18 cellular contexts compared by ENCODE assay signal in genomic region chr13:34020388-34020787, GRCh38.
DNase-seq lines count a peak whose midpoint lies in the region; ATAC-seq and TF ChIP-seq lines count a peak whose summit lies in the region.
"Had no signal": no experiment of that assay in that cellular context is flagged by ENCODE, and none has a peak within 500 bp of the region (broad histone marks: within the 10 kb centered on the region; RNA-seq: fewer than 3 reads in every experiment).

No MANE protein-coding gene starts in this region.

- H3K4me2 ChIP-seq in mammary epithelial cell (ENCODE audit: insufficient read depth, low read depth, low read length), result no peak overlapping the region
- H3K4me2 ChIP-seq: BLaER1 treated with 17β-estradiol and CSF1 and Interleukin-3, amounts not matched to agents 10 nM and 100 nM; PC-9 had no signal

- POLR2A ChIA-PET in MCF 10A (lab: Yijun Ruan, JAX) (no interaction called here), HEK293T (lab: Yijun Ruan, JAX) (no interaction called here)

- H2AFZ ChIP-seq in mammary epithelial cell (ENCODE audit: low read depth, low read length), result peak overlapping the region; percentile 25
- H2AFZ ChIP-seq: PC-9 had no signal

- H3K9ac ChIP-seq in mammary epithelial cell (ENCODE audit: insufficient read depth, low read length), result no peak overlapping the region
- H3K9ac ChIP-seq: BLaER1 treated with 17β-estradiol and CSF1 and Interleukin-3, amounts not matched to agents 10 nM and 100 nM; GM23248 had no signal

- in situ Hi-C loops in mammary epithelial cell (cut with MboI; ENCODE audit: low sequenced_read_pairs in 2 of 2), result no loop called here

- H3K27me3 ChIP-seq in mammary epithelial cell (ENCODE audit: insufficient read depth, low read length), result no peaks in the 10 kb centered on the region
- H3K27me3 ChIP-seq: BLaER1 treated with 17β-estradiol and CSF1 and Interleukin-3, amounts not matched to agents 10 nM and 100 nM had no signal

- intact Hi-C loops in mammary epithelial cell (cut with micrococcal nuclease), result no loop called here
- intact Hi-C loops in MCF 10A (cut with micrococcal nuclease), result no loop called here

- H3K4me3 Mint-ChIP-seq in MCF 10A (ENCODE audit: unreplicated experiment), result no peak overlapping the region
- H3K4me3 Mint-ChIP-seq in mesothelial cell of epicardium, result no peak overlapping the region

- H3K27me3 Mint-ChIP-seq in MCF 10A (ENCODE audit: insufficient read depth, unreplicated experiment) (no peaks in the 10 kb centered on the region), mesothelial cell of epicardium (ENCODE audit: low read depth) (no peaks in the 10 kb centered on the region)

- CTCF ChIA-PET in mammary epithelial cell (lab: Charles Lee; ENCODE audit: low non-redundant PET), result no interaction called here
- CTCF ChIA-PET in MCF 10A (lab: Yijun Ruan, JAX), result interaction anchor here (0.7 kb wide), 1 partner anchor 501 kb away, joined by 3 read pairs; no protein-coding TSS in a partner anchor
- CTCF ChIA-PET in HEK293T (lab: Yijun Ruan, JAX), result no interaction called here

- H3K9me3 Mint-ChIP-seq in MCF 10A (ENCODE audit: unreplicated experiment), result peaks cover 19% of the 10 kb centered on the region
- H3K9me3 Mint-ChIP-seq in mesothelial cell of epicardium, result peaks cover 28% of the 10 kb centered on the region

- DNase-seq in mammary epithelial cell (no peak), MCF 10A (ENCODE audit: unreplicated experiment) (no peak), mesothelial cell of epicardium (ENCODE audit: low spot score in 2 of 2, unreplicated experiment in 2 of 2) (no peak), HEK293T (ENCODE audit: extremely low spot score) (no peak), ecto neural progenitor cell (ENCODE audit: low spot score) (no peak), hepatic stellate cell (ENCODE audit: low spot score) (no peak)
- DNase-seq: 8988T, GM23248, NCI-H1105 treated with DMSO at 0.1 percent for 48 hours, NCI-H187, NCI-H748 treated with DMSO at 0.1 percent for 48 hours, PC-9, Right ventricle myocardium superior had no signal

- TF ChIP-seq CTCF in mammary epithelial cell (conservative IDR thresholded peaks at IDR 0.05 in 1 of 2, IDR thresholded peaks at IDR 0.05 in 1 of 2; ENCODE audit: extremely low read depth in 1 of 2, insufficient read depth in 1 of 2, low read depth in 1 of 2, low read length in 2 of 2) (no peak), MCF 10A (IDR thresholded peaks at IDR 0.05; ENCODE audit: unreplicated experiment) (no peak), VCaP (conservative IDR thresholded peaks at IDR 0.05) (no peak), mesothelial cell of epicardium (IDR thresholded peaks at IDR 0.05; ENCODE audit: unreplicated experiment) (no peak)

- H3K27ac Mint-ChIP-seq in MCF 10A (ENCODE audit: low read depth, unreplicated experiment) (no peak overlapping the region), mesothelial cell of epicardium (peak overlapping the region; percentile 54)

- WGBS in mammary epithelial cell (ENCODE audit: low coverage, missing lambda C conversion rate), result 38% methylated on average over 3 of the region's 3 CpGs

- no peaks in the 10 kb centered on the region for H3K36me3 ChIP-seq in mammary epithelial cell (ENCODE audit: insufficient read depth, low read length)

- peaks cover 5% of the 10 kb centered on the region for H3K9me3 ChIP-seq in mammary epithelial cell (replicated peaks; ENCODE audit: insufficient read depth, low read length)

- no peaks in the 10 kb centered on the region for H3K4me1 ChIP-seq in mammary epithelial cell (ENCODE audit: insufficient read depth, low read length)
- H3K4me1 ChIP-seq: BLaER1 treated with 17β-estradiol and CSF1 and Interleukin-3, amounts not matched to agents 10 nM and 100 nM had no signal

- no peaks in the 10 kb centered on the region for H4K20me1 ChIP-seq in mammary epithelial cell (ENCODE audit: insufficient read depth, low read length)
- H4K20me1 ChIP-seq: BLaER1 treated with 17β-estradiol and CSF1 and Interleukin-3, amounts not matched to agents 10 nM and 100 nM had no signal

- BruUV-seq in mammary epithelial cell (replicated peaks; lab: Mats Ljungman, UMichigan) (no TSS peak), MCF 10A (replicated peaks; lab: Mats Ljungman, UMichigan) (no TSS peak)

- peaks cover 6% of the 10 kb centered on the region for H3K4me1 Mint-ChIP-seq in MCF 10A (ENCODE audit: insufficient read depth, unreplicated experiment)
- peaks cover 18% of the 10 kb centered on the region for H3K4me1 Mint-ChIP-seq in mesothelial cell of epicardium

- H3K36me3 Mint-ChIP-seq in MCF 10A (ENCODE audit: insufficient read depth, unreplicated experiment) (no peaks in the 10 kb centered on the region), mesothelial cell of epicardium (peaks cover 7% of the 10 kb centered on the region)

- H3K79me2 ChIP-seq in mammary epithelial cell (ENCODE audit: insufficient read depth, low read length), result no peaks in the 10 kb centered on the region

- ATAC-seq in GM18519 (IDR thresholded peaks at IDR 0.05; ENCODE audit: low FRiP score, unreplicated experiment), result no peak
- ATAC-seq: K562, SK-N-SH treated with all-trans-retinoic acid at 6 μM for 48 hours had no signal

- H3K27ac ChIP-seq in mammary epithelial cell (ENCODE audit: insufficient read depth, low read depth, low read length) (no peak overlapping the region), VCaP (peak overlapping the region; percentile 77)
- H3K27ac ChIP-seq: BLaER1 treated with 17β-estradiol and CSF1 and Interleukin-3, amounts not matched to agents 10 nM and 100 nM; GM23248; PC-9 had no signal

- dilution Hi-C loops in mammary epithelial cell (cut with HindIII; ENCODE audit: low sequenced_read_pairs), result no loop called here

- no peak overlapping the region for H3K4me3 ChIP-seq in mammary epithelial cell (replicated peaks in 1 of 3; ENCODE audit: insufficient read depth in 1 of 3, low read depth in 2 of 3, low read length in 3 of 3)
- H3K4me3 ChIP-seq: BLaER1 treated with 17β-estradiol and CSF1 and Interleukin-3, amounts not matched to agents 10 nM and 100 nM; GM23248; K562; PC-9 had no signal

TF ChIP-seq in HEK293T, 16 proteins besides CTCF, POLR2A, EP300 and RAD21:
- TF ChIP-seq CTBP1 (IDR thresholded peaks at IDR 0.05; ENCODE audit: borderline replicate concordance) (no peak), ELF4 (IDR thresholded peaks at IDR 0.05) (no peak), FOXK2 (IDR thresholded peaks at IDR 0.05) (no peak), TARDBP (IDR thresholded peaks at IDR 0.05) (no peak), LEF1 (IDR thresholded peaks at IDR 0.05; ENCODE audit: borderline replicate concordance) (no peak), L3MBTL2 (conservative IDR thresholded peaks at IDR 0.05) (no peak), SUZ12 (IDR thresholded peaks at IDR 0.05) (no peak), NFRKB (IDR thresholded peaks at IDR 0.05) (no peak), FOXM1 (IDR thresholded peaks at IDR 0.05; ENCODE audit: borderline replicate concordance) (no peak), PKNOX1 (IDR thresholded peaks at IDR 0.05) (no peak), SP1 (IDR thresholded peaks at IDR 0.05) (no peak), HDGF (IDR thresholded peaks at IDR 0.05; ENCODE audit: borderline replicate concordance) (no peak), BHLHE40 (IDR thresholded peaks at IDR 0.05; ENCODE audit: borderline replicate concordance) (no peak), ARNT (IDR thresholded peaks at IDR 0.05) (no peak), ZNF384 (IDR thresholded peaks at IDR 0.05) (no peak), FOXA1 (IDR thresholded peaks at IDR 0.05) (no peak)
